1 cellular context compared by ENCODE assay signal in genomic region chr15:79209690-79210089, GRCh38.
TF ChIP-seq lines count a peak whose summit lies in the region.

No MANE protein-coding gene starts in this region.

TF ChIP-seq in HepG2, 621 proteins besides CTCF, POLR2A, EP300 and RAD21 (continued from another document):
- TF ChIP-seq ZBTB33 (CRISPR knock-in tag; IDR thresholded peaks at IDR 0.05) (no peak), NFE2L2 (IDR thresholded peaks at IDR 0.05; ENCODE audit: low read length) (no peak), NONO (IDR thresholded peaks at IDR 0.05) (no peak), NONO (CRISPR knock-in tag; conservative IDR thresholded peaks at IDR 0.05) (no peak), SMARCC2 (IDR thresholded peaks at IDR 0.05) (no peak), JUN (CRISPR knock-in tag; IDR thresholded peaks at IDR 0.05) (no peak), ZNF264 (CRISPR knock-in tag; IDR thresholded peaks at IDR 0.05) (no peak), E2F2 (CRISPR knock-in tag; IDR thresholded peaks at IDR 0.05; ENCODE audit: borderline replicate concordance) (no peak), KAT2B (IDR thresholded peaks at IDR 0.05; ENCODE audit: borderline replicate concordance, low read depth, low read length) (no peak), ZNF484 (CRISPR knock-in tag; IDR thresholded peaks at IDR 0.05; ENCODE audit: borderline replicate concordance, low read depth) (no peak), RORA (CRISPR knock-in tag; IDR thresholded peaks at IDR 0.05) (no peak)
